ENCODE assay signal across 10 cellular contexts in genomic region chr14:24665440-24665991, GRCh38. TPM values are rescaled to one million over a fixed set of nuclear protein-coding genes. Genes with fewer than 3 reads are reported as not detected.
DNase-seq lines count a peak whose midpoint lies in the region; ATAC-seq and TF ChIP-seq lines count a peak whose summit lies in the region.
"Had no signal": no experiment of that assay in that cellular context is flagged by ENCODE, and none has a peak within 500 bp of the region (broad histone marks: within the 10 kb centered on the region; RNA-seq: fewer than 3 reads in every experiment).

No MANE protein-coding gene starts in this region.

- POLR2A ChIA-PET in GM10248 (lab: Yijun Ruan, JAX), result no interaction called here

- no peaks in the 10 kb centered on the region for H3K27me3 Mint-ChIP-seq in activated naive CD4-positive, alpha-beta T cell treated with anti-CD3 and anti-CD28 coated beads, Interleukin-2, amount 50 U/mL, for 24 hours

- TF ChIP-seq CTCF in GM10248 (IDR thresholded peaks at IDR 0.05; ENCODE audit: control extremely low read depth, extremely low read depth, low read depth, missing control alignments) (no peak), omental fat pad (IDR thresholded peaks at IDR 0.05) (no peak)

- peaks cover 4% of the 10 kb centered on the region for H3K9me3 Mint-ChIP-seq in activated naive CD4-positive, alpha-beta T cell treated with anti-CD3 and anti-CD28 coated beads, Interleukin-2, amount 50 U/mL, for 24 hours

- H3K4me3 Mint-ChIP-seq in activated naive CD4-positive, alpha-beta T cell treated with anti-CD3 and anti-CD28 coated beads, Interleukin-2, amount 50 U/mL, for 24 hours, result peak overlapping the region; percentile 16

- H3K27ac Mint-ChIP-seq in activated naive CD4-positive, alpha-beta T cell treated with anti-CD3 and anti-CD28 coated beads, Interleukin-2, amount 50 U/mL, for 24 hours, result no peak overlapping the region

- ATAC-seq in GM19463 (IDR thresholded peaks at IDR 0.05; ENCODE audit: unreplicated experiment), result peak; percentile 96
- ATAC-seq in HG03439 (IDR thresholded peaks at IDR 0.05; ENCODE audit: unreplicated experiment), result peak; percentile 98
- ATAC-seq in omental fat pad (ENCODE audit: low FRiP score), result no peak

- H3K36me3 Mint-ChIP-seq in activated naive CD4-positive, alpha-beta T cell treated with anti-CD3 and anti-CD28 coated beads, Interleukin-2, amount 50 U/mL, for 24 hours, result peaks cover 2% of the 10 kb centered on the region

- H3K4me1 Mint-ChIP-seq in activated naive CD4-positive, alpha-beta T cell treated with anti-CD3 and anti-CD28 coated beads, Interleukin-2, amount 50 U/mL, for 24 hours, result peaks cover 52% of the 10 kb centered on the region

- peak; percentile 55 for DNase-seq in GM10248 (ENCODE audit: extremely low spot score)
- DNase-seq in posterior vena cava (ENCODE audit: low spot score), result no peak
- DNase-seq in central memory CD4-positive, alpha-beta T cell, result no peak
- DNase-seq in omental fat pad (ENCODE audit: low spot score), result no peak
- DNase-seq in amniotic stem cell (lab: John Stamatoyannopoulos, UW), result no peak

- CTCF ChIA-PET in GM10248 (lab: Yijun Ruan, JAX), result interaction anchor here (1.0 to 4.2 kb wide), 3 partner anchors 13 to 57 kb away, joined by 3 to 26 read pairs (median 3); partner anchors contain the start of gene GZMB

- intact Hi-C loops in posterior vena cava (cut with DNase I), result no loop called here

RNA-seq across cellular contexts. Expression of gene GZMB, which starts 31.5 kb away (rescaled TPM):
- total RNA-seq in posterior vena cava (1 to 10 TPM in 1 of 2 donors, under 1 TPM in 1; 0.79 to 1.0 TPM), omental fat pad (1 to 10 TPM; 1.2 to 8.9 (median 1.9) TPM)
- total RNA-seq: kidney epithelial cell had no signal

RNA-seq across cellular contexts. Expression of gene GZMH, which starts 56.0 kb away (rescaled TPM):
- total RNA-seq in posterior vena cava (under 1 TPM in 1 of 2 donors, not detected in 1; 0.90 TPM), omental fat pad (1 to 10 TPM in 2 of 4 donors, not detected in 2; 1.4 to 2.0 TPM)
- total RNA-seq: kidney epithelial cell, subcutaneous adipose tissue had no signal
